In the genomic region with DNA sequence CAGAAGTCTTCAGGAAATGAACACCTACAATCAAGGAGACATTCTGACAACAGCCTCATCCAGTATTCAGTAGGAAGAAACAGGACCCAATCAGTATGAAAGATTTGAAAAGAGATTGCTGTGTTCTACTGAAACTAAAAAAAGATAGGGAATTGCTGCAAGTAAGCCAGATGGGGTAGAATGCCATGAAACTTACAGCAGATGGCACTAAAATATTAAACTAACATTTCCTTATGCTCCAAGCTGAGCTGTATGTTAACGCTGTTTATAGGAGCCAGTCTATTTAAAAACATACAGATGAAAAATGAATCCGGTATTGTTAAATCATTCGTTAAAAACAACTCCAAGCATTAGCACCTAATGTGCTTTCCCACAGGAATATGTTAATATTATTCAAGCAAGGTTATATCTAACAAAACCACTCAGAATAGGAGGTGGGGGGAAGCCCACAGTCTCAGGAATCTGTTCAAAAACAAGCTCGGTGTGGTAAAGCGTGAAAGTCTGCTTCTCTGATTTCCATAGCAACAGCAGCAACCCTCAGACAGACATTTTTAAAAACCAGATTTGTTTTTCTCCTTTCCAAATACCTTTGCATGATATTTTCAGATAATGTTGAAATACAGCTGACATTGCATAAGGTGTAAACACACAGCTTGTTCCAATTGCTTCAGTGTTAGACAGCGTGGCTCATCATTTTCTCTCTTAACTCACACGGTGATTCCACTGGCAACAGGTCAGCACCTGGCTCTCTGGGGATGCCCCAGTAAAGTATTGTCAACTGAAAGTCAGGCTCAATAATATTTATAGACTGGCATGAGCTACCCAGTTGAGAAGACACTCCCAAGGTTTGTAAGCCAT, we compare ENCODE assay signal across 14 cellular contexts.
A peak's percentile ranks its signal among the peaks of the same experiment; 100 is the strongest.
DNase-seq lines count a peak whose midpoint lies in the region; ATAC-seq and TF ChIP-seq lines count a peak whose summit lies in the region.
"Had no signal": no experiment of that assay in that cellular context is flagged by ENCODE, and none has a peak within 500 bp of the region (broad histone marks: within the 10 kb centered on the region; RNA-seq: fewer than 3 reads in every experiment).

No MANE protein-coding gene starts in this region.

- peak; percentile 21 for DNase-seq in DMS153 (lab: John Stamatoyannopoulos, UW)
- DNase-seq in NCI-H2171 (lab: John Stamatoyannopoulos, UW), result peak; percentile 76
- peak; percentile 46 for DNase-seq in choroid plexus epithelial cell (ENCODE audit: low read depth)
- DNase-seq in neural progenitor cell (ENCODE audit: low spot score), result no peak
- no peak for DNase-seq in ovary
- DNase-seq: activated CD4-positive, alpha-beta T cell treated with anti-CD3 and anti-CD28 coated beads, Interleukin-2, amount 50 U/mL, for 4 hours; cortex of kidney; left ventricle myocardium inferior; NCI-H1048; stimulated activated CD4-positive, alpha-beta T cell treated with anti-CD3 and anti-CD28 coated beads, Interleukin-4, amount 100 ng/mL, for 1 hour had no signal

- H3K4me2 ChIP-seq in neural progenitor cell, result no peak overlapping the region

- no peak for TF ChIP-seq POLR2A in ovary (IDR thresholded peaks at IDR 0.05)

- peak; percentile 32 for TF ChIP-seq CTCF in choroid plexus epithelial cell (conservative IDR thresholded peaks at IDR 0.05; ENCODE audit: low read depth, low read length)
- no peak for TF ChIP-seq CTCF in neural progenitor cell (IDR thresholded peaks at IDR 0.05)
- no peak for TF ChIP-seq CTCF in ovary (IDR thresholded peaks at IDR 0.05)

- H2AFZ ChIP-seq in neural progenitor cell (replicated peaks), result no peak overlapping the region

- H4K20me1 ChIP-seq in neural progenitor cell (ENCODE audit: low read depth), result no peaks in the 10 kb centered on the region

- H3K9me3 ChIP-seq in neural progenitor cell (ENCODE audit: low read depth), result no peaks in the 10 kb centered on the region
- no peaks in the 10 kb centered on the region for H3K9me3 ChIP-seq in ovary
- H3K9me3 ChIP-seq: left ventricle myocardium inferior had no signal

- H3K79me2 ChIP-seq in neural progenitor cell (ENCODE audit: low read depth), result no peaks in the 10 kb centered on the region

- no peak overlapping the region for H3K4me3 Mint-ChIP-seq in neural progenitor cell
- H3K4me3 Mint-ChIP-seq: stimulated activated naive CD8-positive, alpha-beta T cell treated with anti-CD3 and anti-CD28 coated beads, Interleukin-15, Interleukin-2, amounts not matched to agents 100 ng/mL and 50 ng/mL, for 24 hours had no signal

- no peak for TF ChIP-seq EP300 in ovary (IDR thresholded peaks at IDR 0.05)

- no peaks in the 10 kb centered on the region for H3K27me3 Mint-ChIP-seq in neural progenitor cell (ENCODE audit: insufficient read depth, low read depth)

- no peak overlapping the region for H3K4me3 ChIP-seq in choroid plexus epithelial cell (ENCODE audit: low read depth, low read length)
- H3K4me3 ChIP-seq in neural progenitor cell, result no peak overlapping the region
- no peak overlapping the region for H3K4me3 ChIP-seq in ovary
- H3K4me3 ChIP-seq: left ventricle myocardium inferior had no signal

- H3K27ac ChIP-seq in neural progenitor cell (no peak overlapping the region), ovary (no peak overlapping the region)
- H3K27ac ChIP-seq: left ventricle myocardium inferior had no signal

- H3F3A ChIP-seq in neural progenitor cell (ENCODE audit: low read depth), result no peaks in the 10 kb centered on the region

- intact Hi-C loops in ovary (cut with DNase I), result no loop called here

- ATAC-seq in HG03045 (IDR thresholded peaks at IDR 0.05; ENCODE audit: unreplicated experiment) (no peak), HG02973 (IDR thresholded peaks at IDR 0.05; ENCODE audit: unreplicated experiment) (no peak), GM18907 (IDR thresholded peaks at IDR 0.05; ENCODE audit: unreplicated experiment) (no peak)

- no peaks in the 10 kb centered on the region for H3K9me3 Mint-ChIP-seq in neural progenitor cell

- peak overlapping the region; percentile 76 for H3K27ac Mint-ChIP-seq in neural progenitor cell
- H3K27ac Mint-ChIP-seq: stimulated activated naive CD8-positive, alpha-beta T cell treated with anti-CD3 and anti-CD28 coated beads, Interleukin-15, Interleukin-2, amounts not matched to agents 100 ng/mL and 50 ng/mL, for 24 hours had no signal

- H3K36me3 Mint-ChIP-seq in neural progenitor cell, result no peaks in the 10 kb centered on the region

- 20 to 35% (median 26%) methylated on average over 7 of the region's 7 CpGs for WGBS in ovary, 3 donors

- H3K27me3 ChIP-seq in neural progenitor cell (no peaks in the 10 kb centered on the region), ovary (no peaks in the 10 kb centered on the region)

- peaks cover 15% of the 10 kb centered on the region for H3K4me1 Mint-ChIP-seq in neural progenitor cell

- H3K4me1 ChIP-seq in neural progenitor cell, result no peaks in the 10 kb centered on the region
- no peaks in the 10 kb centered on the region for H3K4me1 ChIP-seq in ovary (ENCODE audit: insufficient read depth)
- H3K4me1 ChIP-seq: left ventricle myocardium inferior had no signal

- H3K36me3 ChIP-seq in neural progenitor cell, result no peaks in the 10 kb centered on the region
- H3K36me3 ChIP-seq in ovary, result no peaks in the 10 kb centered on the region
- H3K36me3 ChIP-seq: left ventricle myocardium inferior had no signal

- H3K9ac ChIP-seq in neural progenitor cell, result no peak overlapping the region

Comparison
In these comparisons a context has a peak if more than half of its experiments do, and no peak if none do; other contexts are left out.
1. DNase-seq: peak in DMS153 (single experiment), NCI-H2171 (single experiment) and choroid plexus epithelial cell (single experiment); none in neural progenitor cell (single experiment) and ovary (0 of 5).